Comparison of ENCODE assay signal across 8 cellular contexts in genomic region chr11:94876645-94877445, GRCh38.
DNase-seq lines count a peak whose midpoint lies in the region; ATAC-seq and TF ChIP-seq lines count a peak whose summit lies in the region.

No MANE protein-coding gene starts in this region.

- no peaks in the 10 kb centered on the region for H3K9me3 Mint-ChIP-seq in activated T-helper 1 cell treated with anti-CD3 and anti-CD28 coated beads, Interleukin-12 subunit alpha, Interleukin-12 subunit beta, Interleukin-2, Interleukin-4 antibody, amounts not matched to agents 30 ng/mL and 10 ng/mL and 1 ng/mL, durations not matched to agents 14 hours and 24 hours and 36 hours

- H3K36me3 ChIP-seq in osteoblast (ENCODE audit: insufficient read depth, low read length): peaks cover 32% of the 10 kb centered on the region
- H3K36me3 ChIP-seq in tibial nerve: peaks cover 0 to 59% (median 0%) of the 10 kb centered on the region in 3 donors
- H3K36me3 ChIP-seq in H7 (replicated peaks; ENCODE audit: control insufficient read depth, insufficient read depth, low read length): peaks cover 16% of the 10 kb centered on the region

- H3K4me3 ChIP-seq in osteoblast (ENCODE audit: insufficient read depth, low read length) (no peak overlapping the region), tibial nerve (no peak overlapping the region), H7 (ENCODE audit: insufficient read depth, low read depth, low read length) (no peak overlapping the region)

- H3K4me3 Mint-ChIP-seq in activated T-helper 1 cell treated with anti-CD3 and anti-CD28 coated beads, Interleukin-12 subunit alpha, Interleukin-12 subunit beta, Interleukin-2, Interleukin-4 antibody, amounts not matched to agents 30 ng/mL and 10 ng/mL and 1 ng/mL, durations not matched to agents 14 hours and 24 hours and 36 hours: peak overlapping the region; percentile 45

- peaks cover 32% of the 10 kb centered on the region for H3K4me1 Mint-ChIP-seq in activated T-helper 1 cell treated with anti-CD3 and anti-CD28 coated beads, Interleukin-12 subunit alpha, Interleukin-12 subunit beta, Interleukin-2, Interleukin-4 antibody, amounts not matched to agents 30 ng/mL and 10 ng/mL and 1 ng/mL, durations not matched to agents 14 hours and 24 hours and 36 hours (ENCODE audit: low read depth)

- H3K4me1 ChIP-seq in foreskin keratinocyte: peaks cover 10% of the 10 kb centered on the region
- peaks cover 25% of the 10 kb centered on the region for H3K4me1 ChIP-seq in osteoblast (ENCODE audit: insufficient read depth, low read length)
- peaks cover 0 to 39% (median 13%) of the 10 kb centered on the region in 4 donors for H3K4me1 ChIP-seq in tibial nerve

- no peaks in the 10 kb centered on the region for H3K27me3 ChIP-seq in foreskin keratinocyte
- H3K27me3 ChIP-seq in osteoblast (ENCODE audit: insufficient read depth, low read length): no peaks in the 10 kb centered on the region
- no peaks in the 10 kb centered on the region for H3K27me3 ChIP-seq in tibial nerve
- no peaks in the 10 kb centered on the region for H3K27me3 ChIP-seq in H7 (ENCODE audit: control insufficient read depth, insufficient read depth, low read length)

- H4K20me1 ChIP-seq in osteoblast (ENCODE audit: insufficient read depth, low read length): no peaks in the 10 kb centered on the region

- TF ChIP-seq POLR2A in tibial nerve (IDR thresholded peaks at IDR 0.05): no peak

- intact Hi-C loops in activated T-helper 1 cell treated with anti-CD3 and anti-CD28 coated beads, Interleukin-12 subunit alpha, Interleukin-12 subunit beta, Interleukin-2, Interleukin-4 antibody, amounts not matched to agents 30 ng/mL and 10 ng/mL and 1 ng/mL, durations not matched to agents 14 hours and 24 hours and 36 hours (cut with micrococcal nuclease): loop anchor here (1.0 to 10.0 kb wide), 11 partner anchors 20 to 1682 kb away; partner anchors contain the start of genes CEP295, CEP57, CWC15 and KDM4D

- H3K27ac ChIP-seq in foreskin keratinocyte (no peak overlapping the region), osteoblast (ENCODE audit: low read depth, low read length) (peak overlapping the region; percentile 87), tibial nerve (peak overlapping the region; percentile 39 to 88 (median 73))

- H3K36me3 Mint-ChIP-seq in activated T-helper 1 cell treated with anti-CD3 and anti-CD28 coated beads, Interleukin-12 subunit alpha, Interleukin-12 subunit beta, Interleukin-2, Interleukin-4 antibody, amounts not matched to agents 30 ng/mL and 10 ng/mL and 1 ng/mL, durations not matched to agents 14 hours and 24 hours and 36 hours (ENCODE audit: low read depth): peaks cover 2% of the 10 kb centered on the region

- H2AFZ ChIP-seq in osteoblast (ENCODE audit: low read length): peak overlapping the region; percentile 30

- peak; percentile 95 for ATAC-seq in GM18498 (IDR thresholded peaks at IDR 0.05; ENCODE audit: unreplicated experiment)
- peak; percentile 96 for ATAC-seq in HG02571 (IDR thresholded peaks at IDR 0.05; ENCODE audit: unreplicated experiment)
- peak; percentile 78 for ATAC-seq in foreskin keratinocyte

- TF ChIP-seq CTCF in foreskin keratinocyte (conservative IDR thresholded peaks at IDR 0.05): peak; percentile 61
- peak; percentile 65 for TF ChIP-seq CTCF in osteoblast (IDR thresholded peaks at IDR 0.05; ENCODE audit: extremely low read depth, low read depth, low read length)
- TF ChIP-seq CTCF in tibial nerve (IDR thresholded peaks at IDR 0.05): peak in 3 of 5 experiments; percentile 12 to 48 (median 44)

- H3K27ac Mint-ChIP-seq in activated T-helper 1 cell treated with anti-CD3 and anti-CD28 coated beads, Interleukin-12 subunit alpha, Interleukin-12 subunit beta, Interleukin-2, Interleukin-4 antibody, amounts not matched to agents 30 ng/mL and 10 ng/mL and 1 ng/mL, durations not matched to agents 14 hours and 24 hours and 36 hours: peak overlapping the region; percentile 78

- H3K9me3 ChIP-seq in osteoblast (ENCODE audit: low read depth, low read length): no peaks in the 10 kb centered on the region
- no peaks in the 10 kb centered on the region for H3K9me3 ChIP-seq in tibial nerve

- H3K4me2 ChIP-seq in osteoblast (ENCODE audit: insufficient read depth, low read length): peak overlapping the region; percentile 33

- peak in 1 of 2 donors; percentile 63 for TF ChIP-seq EP300 in tibial nerve (IDR thresholded peaks at IDR 0.05)

- H3K27me3 Mint-ChIP-seq in activated T-helper 1 cell treated with anti-CD3 and anti-CD28 coated beads, Interleukin-12 subunit alpha, Interleukin-12 subunit beta, Interleukin-2, Interleukin-4 antibody, amounts not matched to agents 30 ng/mL and 10 ng/mL and 1 ng/mL, durations not matched to agents 14 hours and 24 hours and 36 hours (ENCODE audit: insufficient read depth): no peaks in the 10 kb centered on the region

- DNase-seq in NCI-H2227 (lab: John Stamatoyannopoulos, UW; ENCODE audit: unreplicated experiment) (peak; percentile 27), foreskin keratinocyte (peak; percentile 36 to 63), osteoblast (ENCODE audit: insufficient read length, low spot score, missing footprints) (peak; percentile 97), tibial nerve (ENCODE audit: low spot score in 2 of 2) (peak; percentile 54 to 72), H7 (no peak)
- peak; percentile 38 for DNase-seq in activated T-helper 1 cell treated with anti-CD3 and anti-CD28 coated beads, Interleukin-12 subunit alpha, Interleukin-12 subunit beta, Interleukin-2, Interleukin-4 antibody, amounts not matched to agents 30 ng/mL and 10 ng/mL and 1 ng/mL, durations not matched to agents 14 hours and 24 hours and 36 hours (ENCODE audit: low spot score)

- H3K79me2 ChIP-seq in osteoblast (ENCODE audit: insufficient read depth, low read length): no peaks in the 10 kb centered on the region

- 23 to 27% methylated on average over 11 to 12 of the region's 12 CpGs for WGBS in tibial nerve, 2 donors
